Comparison of ENCODE assay signal across 5 cellular contexts in genomic region chr1:160498301-160499065, GRCh38. TPM values are rescaled to one million over a fixed set of nuclear protein-coding genes. Genes with fewer than 3 reads are reported as not detected.
"Had no signal": no experiment of that assay in that cellular context is flagged by ENCODE, and none has a peak within 500 bp of the region (broad histone marks: within the 10 kb centered on the region; RNA-seq: fewer than 3 reads in every experiment).

No MANE protein-coding gene starts in this region.

RNA-seq across cellular contexts. Expression of gene SLAMF6, which starts 24.6 kb away (rescaled TPM):
- total RNA-seq: ascending aorta, cardiac muscle cell, cerebellum, dermis blood vessel endothelial cell, foreskin keratinocyte had no signal
- polyA plus RNA-seq: cardiac muscle cell, foreskin keratinocyte had no signal
